In genomic region chr5:163347671-163348070, GRCh38 we compare ENCODE assay signal across 8 cellular contexts.
A peak's percentile ranks its signal among the peaks of the same experiment; 100 is the strongest.
DNase-seq lines count a peak whose midpoint lies in the region; ATAC-seq, FAIRE-seq and TF ChIP-seq lines count a peak whose summit lies in the region.

No MANE protein-coding gene starts in this region.

- H3K4me3 ChIP-seq in A549 (no peak overlapping the region), suprapubic skin (no peak overlapping the region)

- DNase-seq in A549 (ENCODE audit: low read depth in 1 of 2, low spot score in 1 of 2) (peak; percentile 43 to 70), GM10248 (ENCODE audit: extremely low spot score) (peak; percentile 60), NCI-H2081 (lab: John Stamatoyannopoulos, UW) (peak; percentile 51 to 62), myocyte (ENCODE audit: low read depth) (peak; percentile 76), suprapubic skin (ENCODE audit: low spot score in 2 of 2) (no peak)
- peak; percentile 5 to 8 for DNase-seq in activated CD4-positive, alpha-beta T cell treated with anti-CD3 and anti-CD28 coated beads, Interleukin-2, amount 50 U/mL, for 4 hours

- peak; percentile 91 to 92 for TF ChIP-seq RAD21 in A549 (conservative IDR thresholded peaks at IDR 0.05 in 1 of 2, IDR thresholded peaks at IDR 0.05 in 1 of 2)

- WGBS in A549 (ENCODE audit: missing lambda C conversion rate) = 4% methylated on average over 2 of the region's 2 CpGs
- WGBS in suprapubic skin = 1% methylated on average over 2 of the region's 2 CpGs

- ATAC-seq in A549 (peak; percentile 57 to 85; a peak in 3 of 6 replicates), HG02588 (IDR thresholded peaks at IDR 0.05; ENCODE audit: unreplicated experiment) (peak; percentile 68)

- no peak overlapping the region for H3K4me2 ChIP-seq in A549

- H3K4me1 ChIP-seq in A549 (peaks cover 8% of the 10 kb centered on the region; the same call in 2 of the 3 replicates), suprapubic skin (no peaks in the 10 kb centered on the region)

- POLR2A ChIA-PET in A549 (lab: Yijun Ruan, JAX) = no interaction called here
- POLR2A ChIA-PET in GM10248 (lab: Yijun Ruan, JAX) = no interaction called here

- no peak for TF ChIP-seq POLR2A in A549 (IDR thresholded peaks at IDR 0.05; ENCODE audit: low read length)
- TF ChIP-seq POLR2A in suprapubic skin (IDR thresholded peaks at IDR 0.05) = no peak

- H3K9me3 ChIP-seq in A549 (no peaks in the 10 kb centered on the region), suprapubic skin (no peaks in the 10 kb centered on the region)

- CTCF ChIA-PET in A549 (lab: Yijun Ruan, JAX) = interaction anchor here (0.6 to 3.1 kb wide), 33 partner anchors 10 to 1956 kb away, joined by 3 to 21 read pairs (median 4); no protein-coding TSS in a partner anchor
- CTCF ChIA-PET in GM10248 (lab: Yijun Ruan, JAX) = interaction anchor here (0.7 to 6.3 kb wide), 19 partner anchors 9 to 1804 kb away, joined by 3 to 33 read pairs (median 4); no protein-coding TSS in a partner anchor

- no peaks in the 10 kb centered on the region for H3K27me3 ChIP-seq in suprapubic skin

- H3K36me3 ChIP-seq in suprapubic skin = no peaks in the 10 kb centered on the region

- H3K27ac ChIP-seq in A549 (no peak overlapping the region), suprapubic skin (no peak overlapping the region)

- FAIRE-seq in A549 (lab: Jason Lieb, UNC) = peak; percentile 23
- peak; percentile 61 for FAIRE-seq in endometrium (lab: Jason Lieb, UNC)

- TF ChIP-seq EP300 in A549 (IDR thresholded peaks at IDR 0.05) (no peak), suprapubic skin (IDR thresholded peaks at IDR 0.05) (no peak)

- peak; percentile 90 for TF ChIP-seq CTCF in A549 (IDR thresholded peaks at IDR 0.05)
- peak; percentile 90 for TF ChIP-seq CTCF in GM10248 (IDR thresholded peaks at IDR 0.05; ENCODE audit: control extremely low read depth, extremely low read depth, low read depth, missing control alignments)
- TF ChIP-seq CTCF in suprapubic skin (IDR thresholded peaks at IDR 0.05) = peak; percentile 43 to 77

TF ChIP-seq in A549, 52 proteins besides CTCF, POLR2A, EP300 and RAD21:
- TF ChIP-seq SMC3 (IDR thresholded peaks at IDR 0.05) (peak; percentile 74), MAZ (IDR thresholded peaks at IDR 0.05; ENCODE audit: borderline replicate concordance, low read depth, low read length) (no peak), EHF (CRISPR knock-in tag; IDR thresholded peaks at IDR 0.05) (no peak), POLR2AphosphoS2 (conservative IDR thresholded peaks at IDR 0.05; ENCODE audit: low read length) (no peak), FOSB (CRISPR knock-in tag; IDR thresholded peaks at IDR 0.05) (no peak), MAX (IDR thresholded peaks at IDR 0.05) (no peak)
- TF ChIP-seq, protein P1, sequence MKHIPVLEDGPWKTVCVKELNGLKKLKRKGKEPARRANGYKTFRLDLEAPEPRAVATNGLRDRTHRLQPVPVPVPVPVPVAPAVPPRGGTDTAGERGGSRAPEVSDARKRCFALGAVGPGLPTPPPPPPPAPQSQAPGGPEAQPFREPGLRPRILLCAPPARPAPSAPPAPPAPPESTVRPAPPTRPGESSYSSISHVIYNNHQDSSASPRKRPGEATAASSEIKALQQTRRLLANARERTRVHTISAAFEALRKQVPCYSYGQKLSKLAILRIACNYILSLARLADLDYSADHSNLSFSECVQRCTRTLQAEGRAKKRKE (CRISPR knock-in tag; IDR thresholded peaks at IDR 0.05; ENCODE audit: low read depth) = no peak
- TF ChIP-seq, protein P2, sequence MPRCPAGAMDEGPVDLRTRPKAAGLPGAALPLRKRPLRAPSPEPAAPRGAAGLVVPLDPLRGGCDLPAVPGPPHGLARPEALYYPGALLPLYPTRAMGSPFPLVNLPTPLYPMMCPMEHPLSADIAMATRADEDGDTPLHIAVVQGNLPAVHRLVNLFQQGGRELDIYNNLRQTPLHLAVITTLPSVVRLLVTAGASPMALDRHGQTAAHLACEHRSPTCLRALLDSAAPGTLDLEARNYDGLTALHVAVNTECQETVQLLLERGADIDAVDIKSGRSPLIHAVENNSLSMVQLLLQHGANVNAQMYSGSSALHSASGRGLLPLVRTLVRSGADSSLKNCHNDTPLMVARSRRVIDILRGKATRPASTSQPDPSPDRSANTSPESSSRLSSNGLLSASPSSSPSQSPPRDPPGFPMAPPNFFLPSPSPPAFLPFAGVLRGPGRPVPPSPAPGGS (IDR thresholded peaks at IDR 0.05) = no peak

Comparison
In these comparisons a context has a peak if more than half of its experiments do, and no peak if none do; other contexts are left out.
1. DNase-seq: peak in A549 (2 of 2), GM10248 (single experiment), NCI-H2081 (2 of 2), activated CD4-positive, alpha-beta T cell treated with anti-CD3 and anti-CD28 coated beads, Interleukin-2, amount 50 U/mL, for 4 hours (2 of 2) and myocyte (single experiment); none in suprapubic skin (0 of 2).
2. Peak in every context shown above with its lines, with median percentiles within 50 percentile points of each other: CTCF ChIP-seq.